1 cellular context compared by ENCODE assay signal in genomic region chr1:230123280-230124186, GRCh38.
TF ChIP-seq lines count a peak whose summit lies in the region.

No MANE protein-coding gene starts in this region.

TF ChIP-seq in K562, 482 proteins besides CTCF, POLR2A, EP300 and RAD21 (continued from another document and continues in another):
- TF ChIP-seq RERE (CRISPR knock-in tag; IDR thresholded peaks at IDR 0.05; ENCODE audit: borderline replicate concordance) (no peak), MEF2D (tag; conservative IDR thresholded peaks at IDR 0.05; ENCODE audit: low read depth) (no peak), KHSRP (IDR thresholded peaks at IDR 0.05) (no peak), HDAC1 (IDR thresholded peaks at IDR 0.05) (no peak), CBFB (CRISPR knock-in tag; IDR thresholded peaks at IDR 0.05) (no peak), OTX1 (CRISPR knock-in tag; IDR thresholded peaks at IDR 0.05) (no peak), ID3 (CRISPR knock-in tag; IDR thresholded peaks at IDR 0.05) (no peak), ID3 (tag; IDR thresholded peaks at IDR 0.05) (peak; percentile 24; the same call in 1 of the 2 replicates), TGIF2 (CRISPR knock-in tag; IDR thresholded peaks at IDR 0.05) (no peak), THAP7 (CRISPR knock-in tag; IDR thresholded peaks at IDR 0.05) (no peak), TAF15 (IDR thresholded peaks at IDR 0.05; ENCODE audit: low read depth, low read length) (no peak), RBM39 (optimal IDR thresholded peaks at IDR 0.05; ENCODE audit: low read depth, low read length) (no peak), ZNF408 (CRISPR knock-in tag; IDR thresholded peaks at IDR 0.05; ENCODE audit: low read depth) (no peak), DIDO1 (tag; IDR thresholded peaks at IDR 0.05; ENCODE audit: low read depth) (no peak), ZNF124 (CRISPR knock-in tag; IDR thresholded peaks at IDR 0.05) (no peak), E2F4 (CRISPR knock-in tag; IDR thresholded peaks at IDR 0.05; ENCODE audit: low read depth) (no peak), ZNF830 (CRISPR knock-in tag; IDR thresholded peaks at IDR 0.05) (no peak), SAFB (IDR thresholded peaks at IDR 0.05; ENCODE audit: borderline replicate concordance, low read depth, low read length) (no peak), ZNF785 (CRISPR knock-in tag; IDR thresholded peaks at IDR 0.05) (no peak), SP1 (CRISPR knock-in tag; IDR thresholded peaks at IDR 0.05) (no peak), ZNF644 (tag; IDR thresholded peaks at IDR 0.05; ENCODE audit: low read depth) (peak; percentile 20; the same call in 1 of the 2 replicates), TSC22D4 (tag; IDR thresholded peaks at IDR 0.05) (no peak), DMBX1 (CRISPR knock-in tag; IDR thresholded peaks at IDR 0.05; ENCODE audit: borderline replicate concordance) (peak; percentile 63; the same call in 1 of the 2 replicates), TFAM (CRISPR knock-in tag; conservative IDR thresholded peaks at IDR 0.05) (no peak), MYNN (IDR thresholded peaks at IDR 0.05) (no peak), MYNN (CRISPR knock-in tag; IDR thresholded peaks at IDR 0.05) (no peak), FOXM1 (IDR thresholded peaks at IDR 0.05; ENCODE audit: low read depth) (no peak), FOXM1 (CRISPR knock-in tag; IDR thresholded peaks at IDR 0.05; ENCODE audit: low read depth) (no peak), ZNF280A (IDR thresholded peaks at IDR 0.05; ENCODE audit: low read depth, partially characterized antibody) (no peak), ZNF174 (CRISPR knock-in tag; IDR thresholded peaks at IDR 0.05) (no peak), PBX2 (CRISPR knock-in tag; IDR thresholded peaks at IDR 0.05; ENCODE audit: low read depth) (no peak), PBX2 (tag; conservative IDR thresholded peaks at IDR 0.05; ENCODE audit: low read depth) (no peak), ZNF41 (CRISPR knock-in tag; conservative IDR thresholded peaks at IDR 0.05) (no peak), FOXJ3 (CRISPR knock-in tag; IDR thresholded peaks at IDR 0.05) (no peak), AFF1 (IDR thresholded peaks at IDR 0.05; ENCODE audit: low read depth in 1 of 2, partially characterized antibody in 2 of 2) (no peak), BRCA1 (IDR thresholded peaks at IDR 0.05) (no peak), BRCA1 (CRISPR knock-in tag; IDR thresholded peaks at IDR 0.05) (no peak), ATF7 (IDR thresholded peaks at IDR 0.05) (no peak), NFE2 (IDR thresholded peaks at IDR 0.05; ENCODE audit: low read depth) (no peak), KLF1 (tag; IDR thresholded peaks at IDR 0.05) (no peak), GTF3C2 (IDR thresholded peaks at IDR 0.05; ENCODE audit: borderline replicate concordance, extremely low read depth, insufficient read length) (no peak), ZNF431 (CRISPR knock-in tag; IDR thresholded peaks at IDR 0.05) (no peak), FOXJ2 (tag; IDR thresholded peaks at IDR 0.05) (no peak), RBFOX2 (IDR thresholded peaks at IDR 0.05; ENCODE audit: low read depth, low read length) (no peak)
